ENCODE assay signal across 23 cellular contexts in the genomic region with DNA sequence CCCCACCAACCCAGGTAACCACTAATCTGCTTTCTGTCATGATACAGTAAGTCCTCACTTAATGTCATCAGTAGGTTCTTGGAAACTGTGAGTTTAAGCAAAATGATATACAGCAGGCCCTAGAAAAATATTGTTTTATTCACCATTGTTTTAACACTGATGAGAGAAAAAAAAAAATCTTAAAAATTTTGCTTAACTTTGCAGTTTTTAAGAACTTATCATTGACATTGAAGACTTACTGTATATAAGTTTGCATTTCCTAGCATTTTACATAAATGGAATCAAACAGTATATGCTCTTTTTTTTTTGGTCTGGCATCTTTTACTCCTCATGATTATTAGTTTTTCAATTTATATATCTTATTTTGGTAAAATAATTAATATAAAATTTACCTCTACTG. TPM values are rescaled to one million over a fixed set of nuclear protein-coding genes. Genes with fewer than 3 reads are reported as not detected.
DNase-seq lines count a peak whose midpoint lies in the region; ATAC-seq, FAIRE-seq and TF ChIP-seq lines count a peak whose summit lies in the region.
"Had no signal": no experiment of that assay in that cellular context is flagged by ENCODE, and none has a peak within 500 bp of the region (broad histone marks: within the 10 kb centered on the region; RNA-seq: fewer than 3 reads in every experiment).

No MANE protein-coding gene starts in this region.

- peaks cover 17% of the 10 kb centered on the region for H3K36me3 Mint-ChIP-seq in activated CD8-positive, alpha-beta T cell treated with anti-CD3 and anti-CD28 coated beads, Interleukin-2, amount 10 ng/mL, durations not matched to agents 7 days and 5 days (ENCODE audit: low read depth)
- peaks cover 21% of the 10 kb centered on the region for H3K36me3 Mint-ChIP-seq in activated CD8-positive, alpha-beta T cell treated with anti-CD3 and anti-CD28 coated beads for 36 hours (ENCODE audit: low read depth)
- peaks cover 22% of the 10 kb centered on the region for H3K36me3 Mint-ChIP-seq in activated naive CD8-positive, alpha-beta T cell treated with anti-CD3 and anti-CD28 coated beads, Interleukin-2, amount 10 ng/mL, durations not matched to agents 7 days and 5 days
- peaks cover 12% of the 10 kb centered on the region for H3K36me3 Mint-ChIP-seq in activated naive CD8-positive, alpha-beta T cell treated with anti-CD3 and anti-CD28 coated beads for 36 hours

- H2AFZ ChIP-seq in K562 (ENCODE audit: low read depth, low read length): no peak overlapping the region

- DNase-seq in activated CD8-positive, alpha-beta T cell treated with anti-CD3 and anti-CD28 coated beads, Interleukin-2, amount 10 ng/mL, durations not matched to agents 7 days and 5 days: no peak
- DNase-seq in activated CD8-positive, alpha-beta T cell treated with anti-CD3 and anti-CD28 coated beads for 36 hours: no peak
- DNase-seq in activated naive CD8-positive, alpha-beta T cell treated with anti-CD3 and anti-CD28 coated beads, Interleukin-2, amount 10 ng/mL, durations not matched to agents 7 days and 5 days: no peak
- no peak for DNase-seq in activated naive CD8-positive, alpha-beta T cell treated with anti-CD3 and anti-CD28 coated beads for 36 hours
- DNase-seq in K562 (ENCODE audit: extremely low read depth in 1 of 4, low spot score in 3 of 4) (no peak), coronary artery (ENCODE audit: low spot score) (no peak)
- DNase-seq: ACHN; BE2C; C1 segment of cervical spinal cord; CD4-positive, alpha-beta memory T cell; CD4-positive, CD25-positive, alpha-beta regulatory T cell; CD8-positive, alpha-beta memory T cell; COR-L47; DMS 273 treated with DMSO at 0.1 percent for 48 hours; DMS153; DMS79 treated with DMSO at 0.1 percent for 48 hours; GF-D8 had no signal

- peaks cover 3% of the 10 kb centered on the region for H3K4me1 Mint-ChIP-seq in activated CD8-positive, alpha-beta T cell treated with anti-CD3 and anti-CD28 coated beads, Interleukin-2, amount 10 ng/mL, durations not matched to agents 7 days and 5 days (ENCODE audit: low read depth)
- H3K4me1 Mint-ChIP-seq in activated CD8-positive, alpha-beta T cell treated with anti-CD3 and anti-CD28 coated beads for 36 hours (ENCODE audit: low read depth): peaks cover 10% of the 10 kb centered on the region
- peaks cover 3% of the 10 kb centered on the region for H3K4me1 Mint-ChIP-seq in activated naive CD8-positive, alpha-beta T cell treated with anti-CD3 and anti-CD28 coated beads, Interleukin-2, amount 10 ng/mL, durations not matched to agents 7 days and 5 days
- peaks cover 10% of the 10 kb centered on the region for H3K4me1 Mint-ChIP-seq in activated naive CD8-positive, alpha-beta T cell treated with anti-CD3 and anti-CD28 coated beads for 36 hours
- H3K4me1 Mint-ChIP-seq: CD14-positive monocyte; CD8-positive, alpha-beta memory T cell had no signal

- H3K79me2 ChIP-seq in K562 (ENCODE audit: control insufficient read depth, insufficient read depth, low read length): no peaks in the 10 kb centered on the region

- no peak overlapping the region for H3K4me2 ChIP-seq in K562 (ENCODE audit: insufficient read depth, low read length)
- H3K4me2 ChIP-seq: BLaER1 had no signal

- no TSS peak for BruUV-seq in K562 (replicated peaks; lab: Mats Ljungman, UMichigan)

- no peak for TF ChIP-seq EP300 in K562 (IDR thresholded peaks at IDR 0.05; ENCODE audit: low read length)

- CTCF ChIA-PET in activated CD8-positive, alpha-beta T cell treated with anti-CD3 and anti-CD28 coated beads, Interleukin-2, amount 10 ng/mL, durations not matched to agents 7 days and 5 days (lab: Charles Lee): no interaction called here
- CTCF ChIA-PET in activated CD8-positive, alpha-beta T cell treated with anti-CD3 and anti-CD28 coated beads for 36 hours (lab: Charles Lee): no interaction called here
- CTCF ChIA-PET in K562 (lab: Yijun Ruan, JAX; ENCODE audit: low intra/inter-chr PET ratio): no interaction called here

- H3K9ac ChIP-seq in K562 (ENCODE audit: insufficient read depth in 1 of 2, low read depth in 2 of 2, low read length in 2 of 2): no peak overlapping the region
- H3K9ac ChIP-seq: BLaER1 had no signal

- H3K36me3 ChIP-seq in K562 (ENCODE audit: control insufficient read depth, insufficient read depth, low read length): peaks cover 7% of the 10 kb centered on the region; the same call in 2 of the 3 replicates

- no peaks in the 10 kb centered on the region for H3K9me3 Mint-ChIP-seq in activated CD8-positive, alpha-beta T cell treated with anti-CD3 and anti-CD28 coated beads, Interleukin-2, amount 10 ng/mL, durations not matched to agents 7 days and 5 days (ENCODE audit: insufficient read depth)
- no peaks in the 10 kb centered on the region for H3K9me3 Mint-ChIP-seq in activated CD8-positive, alpha-beta T cell treated with anti-CD3 and anti-CD28 coated beads for 36 hours
- H3K9me3 Mint-ChIP-seq in activated naive CD8-positive, alpha-beta T cell treated with anti-CD3 and anti-CD28 coated beads, Interleukin-2, amount 10 ng/mL, durations not matched to agents 7 days and 5 days: no peaks in the 10 kb centered on the region
- no peaks in the 10 kb centered on the region for H3K9me3 Mint-ChIP-seq in activated naive CD8-positive, alpha-beta T cell treated with anti-CD3 and anti-CD28 coated beads for 36 hours
- H3K9me3 Mint-ChIP-seq: CD14-positive monocyte; CD4-positive, alpha-beta memory T cell; CD4-positive, CD25-positive, alpha-beta regulatory T cell; CD8-positive, alpha-beta memory T cell had no signal

- no peak for TF ChIP-seq RAD21 in K562 (CRISPR knock-in tag; conservative IDR thresholded peaks at IDR 0.05 in 1 of 2, IDR thresholded peaks at IDR 0.05 in 1 of 2)

- H3K27me3 ChIP-seq in K562 (ENCODE audit: control insufficient read depth in 2 of 2, insufficient read depth in 2 of 2, low read length in 2 of 2): no peaks in the 10 kb centered on the region
- H3K27me3 ChIP-seq: BE2C, BLaER1 had no signal

- peak overlapping the region; percentile 46 for H3K27ac Mint-ChIP-seq in activated CD8-positive, alpha-beta T cell treated with anti-CD3 and anti-CD28 coated beads, Interleukin-2, amount 10 ng/mL, durations not matched to agents 7 days and 5 days
- no peak overlapping the region for H3K27ac Mint-ChIP-seq in activated CD8-positive, alpha-beta T cell treated with anti-CD3 and anti-CD28 coated beads for 36 hours
- peak overlapping the region; percentile 25 for H3K27ac Mint-ChIP-seq in activated naive CD8-positive, alpha-beta T cell treated with anti-CD3 and anti-CD28 coated beads, Interleukin-2, amount 10 ng/mL, durations not matched to agents 7 days and 5 days
- no peak overlapping the region for H3K27ac Mint-ChIP-seq in activated naive CD8-positive, alpha-beta T cell treated with anti-CD3 and anti-CD28 coated beads for 36 hours
- H3K27ac Mint-ChIP-seq: CD4-positive, CD25-positive, alpha-beta regulatory T cell had no signal

- H3K4me3 ChIP-seq in K562 (no peak overlapping the region), coronary artery (no peak overlapping the region)
- H3K4me3 ChIP-seq: BLaER1 had no signal

- peaks cover 0 to 3% of the 10 kb centered on the region in 2 experiments; a peak in 2 of 5 replicates for H3K4me1 ChIP-seq in K562 (replicated peaks in 1 of 2; ENCODE audit: control insufficient read depth in 2 of 2, insufficient read depth in 2 of 2, low read length in 2 of 2)
- H3K4me1 ChIP-seq: BE2C, BLaER1 had no signal

- TF ChIP-seq POLR2A in K562 (conservative IDR thresholded peaks at IDR 0.05): no peak

- no peak overlapping the region for H3K4me3 Mint-ChIP-seq in activated CD8-positive, alpha-beta T cell treated with anti-CD3 and anti-CD28 coated beads, Interleukin-2, amount 10 ng/mL, durations not matched to agents 7 days and 5 days
- no peak overlapping the region for H3K4me3 Mint-ChIP-seq in activated CD8-positive, alpha-beta T cell treated with anti-CD3 and anti-CD28 coated beads for 36 hours
- no peak overlapping the region for H3K4me3 Mint-ChIP-seq in activated naive CD8-positive, alpha-beta T cell treated with anti-CD3 and anti-CD28 coated beads, Interleukin-2, amount 10 ng/mL, durations not matched to agents 7 days and 5 days
- no peak overlapping the region for H3K4me3 Mint-ChIP-seq in activated naive CD8-positive, alpha-beta T cell treated with anti-CD3 and anti-CD28 coated beads for 36 hours
- H3K4me3 Mint-ChIP-seq: CD14-positive monocyte; CD4-positive, alpha-beta memory T cell; CD4-positive, CD25-positive, alpha-beta regulatory T cell; CD8-positive, alpha-beta memory T cell had no signal

- intact Hi-C loops in activated CD8-positive, alpha-beta T cell treated with anti-CD3 and anti-CD28 coated beads for 36 hours (cut with micrococcal nuclease): no loop called here
- intact Hi-C loops in K562 (cut with micrococcal nuclease): no loop called here

- no peaks in the 10 kb centered on the region for H3K9me1 ChIP-seq in K562 (ENCODE audit: control insufficient read depth, insufficient read depth, low read length)

- no peak for TF ChIP-seq CTCF in activated CD8-positive, alpha-beta T cell treated with anti-CD3 and anti-CD28 coated beads for 36 hours (IDR thresholded peaks at IDR 0.05)
- TF ChIP-seq CTCF in K562 (IDR thresholded peaks at IDR 0.05 in 2 of 3, conservative IDR thresholded peaks at IDR 0.05 in 1 of 3; ENCODE audit: insufficient read depth in 2 of 3, low read depth in 1 of 3, low read length in 3 of 3) (no peak), coronary artery (IDR thresholded peaks at IDR 0.05) (no peak)

- H3K9me3 ChIP-seq in K562 (replicated peaks; ENCODE audit: control insufficient read depth, insufficient read depth, low read depth, low read length): no peaks in the 10 kb centered on the region
- H3K9me3 ChIP-seq: BE2C, BLaER1 had no signal

- no peaks in the 10 kb centered on the region for H3K27me3 Mint-ChIP-seq in activated CD8-positive, alpha-beta T cell treated with anti-CD3 and anti-CD28 coated beads, Interleukin-2, amount 10 ng/mL, durations not matched to agents 7 days and 5 days (ENCODE audit: low read depth)
- H3K27me3 Mint-ChIP-seq in activated CD8-positive, alpha-beta T cell treated with anti-CD3 and anti-CD28 coated beads for 36 hours: no peaks in the 10 kb centered on the region
- H3K27me3 Mint-ChIP-seq in activated naive CD8-positive, alpha-beta T cell treated with anti-CD3 and anti-CD28 coated beads, Interleukin-2, amount 10 ng/mL, durations not matched to agents 7 days and 5 days: no peaks in the 10 kb centered on the region
- H3K27me3 Mint-ChIP-seq in activated naive CD8-positive, alpha-beta T cell treated with anti-CD3 and anti-CD28 coated beads for 36 hours: no peaks in the 10 kb centered on the region
- H3K27me3 Mint-ChIP-seq: CD4-positive, alpha-beta memory T cell; CD4-positive, CD25-positive, alpha-beta regulatory T cell; CD8-positive, alpha-beta memory T cell had no signal

- H4K20me1 ChIP-seq in K562 (replicated peaks; ENCODE audit: control insufficient read depth, insufficient read depth, low read length): no peaks in the 10 kb centered on the region
- H4K20me1 ChIP-seq: BLaER1 had no signal

- FAIRE-seq in K562 (lab: Jason Lieb, UNC): no peak
- FAIRE-seq: G401.6, GM12891, GM19239 had no signal

- in situ Hi-C loops in K562 (cut with MboI): no loop called here

- POLR2A ChIA-PET in activated CD8-positive, alpha-beta T cell treated with anti-CD3 and anti-CD28 coated beads, Interleukin-2, amount 10 ng/mL, durations not matched to agents 7 days and 5 days (lab: Charles Lee): no interaction called here
- POLR2A ChIA-PET in activated CD8-positive, alpha-beta T cell treated with anti-CD3 and anti-CD28 coated beads for 36 hours (lab: Charles Lee): interaction anchor here (1.5 kb wide), 1 partner anchor 19 kb away, joined by 5 read pairs; the partner anchor contains the start of gene CLTC
- POLR2A ChIA-PET in activated naive CD8-positive, alpha-beta T cell treated with anti-CD3 and anti-CD28 coated beads, Interleukin-2, amount 10 ng/mL, durations not matched to agents 7 days and 5 days (lab: Charles Lee): no interaction called here
- POLR2A ChIA-PET in K562 (lab: Yijun Ruan, JAX): no interaction called here

- H3K27ac ChIP-seq in K562 (ENCODE audit: extremely low read depth, low read depth, low read length) (no peak overlapping the region), coronary artery (no peak overlapping the region)
- H3K27ac ChIP-seq: 22Rv1, BLaER1 had no signal

- ATAC-seq in activated CD8-positive, alpha-beta T cell treated with anti-CD3 and anti-CD28 coated beads, Interleukin-2, amount 10 ng/mL, durations not matched to agents 7 days and 5 days: no peak
- ATAC-seq in activated CD8-positive, alpha-beta T cell treated with anti-CD3 and anti-CD28 coated beads for 36 hours: no peak
- ATAC-seq in activated naive CD8-positive, alpha-beta T cell treated with anti-CD3 and anti-CD28 coated beads, Interleukin-2, amount 10 ng/mL, durations not matched to agents 7 days and 5 days (ENCODE audit: low read depth): no peak
- ATAC-seq in K562: no peak

RNA-seq across cellular contexts. Expression of gene CLTC, which starts 19.5 kb away (rescaled TPM):
- total RNA-seq in activated CD8-positive, alpha-beta T cell treated with anti-CD3 and anti-CD28 coated beads, Interleukin-2, amount 10 ng/mL, durations not matched to agents 7 days and 5 days: 100 to 1,000 TPM; 126 to 131 TPM
- total RNA-seq in activated CD8-positive, alpha-beta T cell treated with anti-CD3 and anti-CD28 coated beads for 36 hours: 100 to 1,000 TPM; 137 to 142 TPM
- 100 to 1,000 TPM; 115 to 117 TPM for total RNA-seq in activated naive CD8-positive, alpha-beta T cell treated with anti-CD3 and anti-CD28 coated beads, Interleukin-2, amount 10 ng/mL, durations not matched to agents 7 days and 5 days
- total RNA-seq in activated naive CD8-positive, alpha-beta T cell treated with anti-CD3 and anti-CD28 coated beads for 36 hours: 100 to 1,000 TPM; 154 to 161 TPM
- total RNA-seq in K562 (2011; cell fraction: chromatin; rRNA removed; ENCODE audit: low replicate concordance): 152 and 501 TPM in 2 replicates
- 80.9 and 116 TPM in 2 replicates for total RNA-seq in K562 (2011; cell fraction: nucleolus; rRNA removed)
- total RNA-seq in K562 (2011; cell fraction: nucleoplasm; rRNA removed): 164 and 204 TPM in 2 replicates
- 136 and 150 TPM in 2 replicates for total RNA-seq in K562 (2014; rRNA removed)
- total RNA-seq in K562 (2014; rRNA removed; fragmentation: Illumina TruSeq; extraction: Trizol): 220 and 233 TPM in 2 replicates
- 184 and 195 TPM in 2 replicates for total RNA-seq in K562 (2015; rRNA removed; fragmentation: Illumina TruSeq; extraction: Trizol)
- total RNA-seq in K562 (2021): 257 and 267 TPM in 2 replicates
- 164 and 217 TPM in 2 replicates for polyA plus RNA-seq in K562 (2011; rRNA removed)
- 136 and 221 TPM in 2 replicates for polyA plus RNA-seq in K562 (2011; cell fraction: cytosol; rRNA removed)
- polyA plus RNA-seq in K562 (2011; cell fraction: nucleus; rRNA removed): 85.8 and 125 TPM in 2 replicates
- polyA plus RNA-seq in K562 (2012): 133 and 168 TPM in 2 replicates
- 142 and 174 TPM in 2 replicates for polyA plus RNA-seq in K562 (2014; fragmentation: Illumina TruSeq; extraction: Trizol)
- 100 to 1,000 TPM; 122 to 134 TPM for polyA plus RNA-seq in K562 (2014; fragmentation: Nextera tagmentation; extraction: Ambion mirVana)
- 102 and 115 TPM in 2 replicates for polyA plus RNA-seq in K562 (2014; rRNA removed)
- 705 and 852 TPM in 2 replicates for polyA minus RNA-seq in K562 (2011; rRNA and poly(A)+ RNA removed)
- polyA minus RNA-seq in K562 (2011; cell fraction: cytosol; rRNA and poly(A)+ RNA removed): 435 and 548 TPM in 2 replicates
- polyA minus RNA-seq in K562 (2011; cell fraction: nucleus; rRNA and poly(A)+ RNA removed): 79.8 and 167 TPM in 2 replicates

RNA-seq across cellular contexts. Expression of gene DHX40, which starts 34.8 kb away (rescaled TPM):
- total RNA-seq in activated CD8-positive, alpha-beta T cell treated with anti-CD3 and anti-CD28 coated beads, Interleukin-2, amount 10 ng/mL, durations not matched to agents 7 days and 5 days: 10 to 100 TPM; 17.7 to 20.8 TPM
- 10 to 100 TPM; 24.7 to 24.9 TPM for total RNA-seq in activated CD8-positive, alpha-beta T cell treated with anti-CD3 and anti-CD28 coated beads for 36 hours
- 10 to 100 TPM; 22.8 to 23.7 TPM for total RNA-seq in activated naive CD8-positive, alpha-beta T cell treated with anti-CD3 and anti-CD28 coated beads, Interleukin-2, amount 10 ng/mL, durations not matched to agents 7 days and 5 days
- total RNA-seq in activated naive CD8-positive, alpha-beta T cell treated with anti-CD3 and anti-CD28 coated beads for 36 hours: 10 to 100 TPM; 23.3 to 24.0 TPM
- 22.1 and 45.7 TPM in 2 replicates for total RNA-seq in K562 (2011; cell fraction: chromatin; rRNA removed; ENCODE audit: low replicate concordance)
- 8.0 and 11.2 TPM in 2 replicates for total RNA-seq in K562 (2011; cell fraction: nucleolus; rRNA removed)
- 12.7 and 15.3 TPM in 2 replicates for total RNA-seq in K562 (2011; cell fraction: nucleoplasm; rRNA removed)
- total RNA-seq in K562 (2014; rRNA removed): 17.0 and 21.7 TPM in 2 replicates
- total RNA-seq in K562 (2014; rRNA removed; fragmentation: Illumina TruSeq; extraction: Trizol): 26.4 and 31.6 TPM in 2 replicates
- 18.5 and 21.4 TPM in 2 replicates for total RNA-seq in K562 (2015; rRNA removed; fragmentation: Illumina TruSeq; extraction: Trizol)
- 18.2 and 18.5 TPM in 2 replicates for total RNA-seq in K562 (2021)
- 26.7 and 38.6 TPM in 2 replicates for polyA plus RNA-seq in K562 (2011; rRNA removed)
- polyA plus RNA-seq in K562 (2011; cell fraction: cytosol; rRNA removed): 6.1 and 13.1 TPM in 2 replicates
- 10.3 and 17.9 TPM in 2 replicates for polyA plus RNA-seq in K562 (2011; cell fraction: nucleus; rRNA removed)
- 15.2 and 21.3 TPM in 2 replicates for polyA plus RNA-seq in K562 (2012)
- polyA plus RNA-seq in K562 (2014; fragmentation: Illumina TruSeq; extraction: Trizol): 18.7 and 18.9 TPM in 2 replicates
- polyA plus RNA-seq in K562 (2014; fragmentation: Nextera tagmentation; extraction: Ambion mirVana): 1 to 10 TPM; 7.2 to 7.3 TPM
- 15.5 and 16.4 TPM in 2 replicates for polyA plus RNA-seq in K562 (2014; rRNA removed)
- polyA minus RNA-seq in K562 (2011; rRNA and poly(A)+ RNA removed): 45.2 and 48.4 TPM in 2 replicates
- 22.1 and 23.2 TPM in 2 replicates for polyA minus RNA-seq in K562 (2011; cell fraction: cytosol; rRNA and poly(A)+ RNA removed)
- polyA minus RNA-seq in K562 (2011; cell fraction: nucleus; rRNA and poly(A)+ RNA removed): 11.0 and 15.9 TPM in 2 replicates

Comparison
In these comparisons a context has a peak if more than half of its experiments do, and no peak if none do; other contexts are left out.
1. H3K27ac Mint-ChIP-seq: peak in activated CD8-positive, alpha-beta T cell treated with anti-CD3 and anti-CD28 coated beads, Interleukin-2, amount 10 ng/mL, durations not matched to agents 7 days and 5 days (single experiment) and activated naive CD8-positive, alpha-beta T cell treated with anti-CD3 and anti-CD28 coated beads, Interleukin-2, amount 10 ng/mL, durations not matched to agents 7 days and 5 days (single experiment); none in activated CD8-positive, alpha-beta T cell treated with anti-CD3 and anti-CD28 coated beads for 36 hours (single experiment) and activated naive CD8-positive, alpha-beta T cell treated with anti-CD3 and anti-CD28 coated beads for 36 hours (single experiment).